In the genomic region with DNA sequence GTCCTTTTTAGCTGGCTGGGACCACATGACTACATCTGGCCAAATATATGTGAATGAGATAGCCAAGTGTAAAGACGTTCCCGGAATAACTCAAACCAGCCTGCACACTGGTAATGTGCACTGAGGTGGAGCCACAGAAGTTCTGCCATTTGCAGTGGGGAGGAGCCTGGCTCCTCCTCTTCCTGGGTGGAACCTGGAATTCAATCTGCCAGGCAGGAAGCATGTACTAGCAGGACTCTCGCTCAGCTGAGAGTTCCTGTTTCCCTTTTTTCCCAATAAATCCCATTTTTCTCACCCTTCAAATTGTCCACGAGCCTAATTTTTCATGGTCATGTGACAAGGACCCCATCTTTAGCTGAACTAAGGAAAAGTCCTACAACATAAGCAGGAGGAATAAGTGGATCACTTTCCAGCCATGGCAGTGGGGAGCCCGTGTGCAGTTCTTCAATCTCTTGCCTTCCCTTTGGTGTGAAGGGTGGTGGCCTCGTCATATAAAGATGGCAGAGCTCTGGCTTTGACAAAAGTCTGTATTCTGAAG, we compare ENCODE assay signal across 20 cellular contexts.
"Had no signal": no experiment of that assay in that cellular context is flagged by ENCODE, and none has a peak within 500 bp of the region (broad histone marks: within the 10 kb centered on the region; RNA-seq: fewer than 3 reads in every experiment).

No MANE protein-coding gene starts in this region.

- ATAC-seq: left lung; natural killer cell; sciatic nerve; stimulated activated naive B cell treated with anti-CD40 and anti-IgM and Interleukin-4, amounts not matched to agents 10 μg/mL and 1 μg/mL and 100 μg/mL, for 72 hours; T-cell; WTC11 had no signal

- H3K36me3 ChIP-seq: colonic mucosa, left lung, upper lobe of left lung had no signal

- H3K9ac ChIP-seq: parathyroid adenoma had no signal

- H3K4me3 ChIP-seq: colonic mucosa, left lung, smooth muscle cell, testis, upper lobe of left lung had no signal

- H3K4me2 ChIP-seq: smooth muscle cell had no signal

- H3K27ac ChIP-seq: colonic mucosa, epithelial cell of prostate, left lung, parathyroid adenoma, testis, upper lobe of left lung had no signal

- H3K79me2 ChIP-seq: parathyroid adenoma had no signal

- H3K27me3 ChIP-seq: colonic mucosa, left lung, testis, upper lobe of left lung had no signal

- H3K4me1 ChIP-seq: colonic mucosa, left lung, parathyroid adenoma, testis, upper lobe of left lung had no signal

- H3K9me3 ChIP-seq: colonic mucosa, testis had no signal

- DNase-seq: activated gamma-delta T cell treated with Interleukin-2 at 50 U/mL for 16 hours; activated T-cell treated with anti-CD3 and anti-CD28 coated beads, Interleukin-2, amount 50 U/mL, for 1 hour; anterior cingulate cortex; colonic mucosa; left lung; natural killer cell; nucleus accumbens; stimulated activated CD4-positive, alpha-beta T cell treated with anti-CD3 and anti-CD28 coated beads, Interleukin-15, amount 100 ng/mL, for 24 hours; stimulated activated CD4-positive, alpha-beta T cell treated with anti-CD3 and anti-CD28 coated beads, Interleukin-2, amount 100 ng/mL, for 48 hours; stimulated activated CD8-positive, alpha-beta memory T cell treated with anti-CD3 and anti-CD28 coated beads, Interleukin-4, amount 100 ng/mL, for 48 hours; stimulated activated naive B cell treated with anti-CD40 and anti-IgM and Interleukin-4, amounts not matched to agents 10 μg/mL and 1 μg/mL and 100 μg/mL, for 72 hours; T-cell; testis; upper lobe of left lung had no signal

- H2AFZ ChIP-seq: parathyroid adenoma had no signal

- FAIRE-seq: TTC549 had no signal
